In genomic region chr2:113848758-113849460, GRCh38 we compare ENCODE assay signal across 9 cellular contexts. TPM values are rescaled to one million over a fixed set of nuclear protein-coding genes. Genes with fewer than 3 reads are reported as not detected.
DNase-seq lines count a peak whose midpoint lies in the region; ATAC-seq and TF ChIP-seq lines count a peak whose summit lies in the region.
"Had no signal": no experiment of that assay in that cellular context is flagged by ENCODE, and none has a peak within 500 bp of the region (broad histone marks: within the 10 kb centered on the region; RNA-seq: fewer than 3 reads in every experiment).

No MANE protein-coding gene starts in this region.

- no peak overlapping the region for H3K27ac ChIP-seq in CD4-positive, alpha-beta T cell (ENCODE audit: low read depth, low read length)
- H3K27ac ChIP-seq: 22Rv1 had no signal

- no peaks in the 10 kb centered on the region for H3K27me3 Mint-ChIP-seq in activated T-cell treated with anti-CD3 and anti-CD28 coated beads, Interleukin-2, amount 50 U/mL, for 72 hours (ENCODE audit: low read depth)
- H3K27me3 Mint-ChIP-seq in CD4-positive, alpha-beta T cell: no peaks in the 10 kb centered on the region

- intact Hi-C loops in CD4-positive, alpha-beta T cell (cut with DNase I, micrococcal nuclease): no loop called here

- H3K27me3 ChIP-seq in CD4-positive, alpha-beta T cell (ENCODE audit: control insufficient read depth, insufficient read depth, low read length): no peaks in the 10 kb centered on the region

- H3K4me3 Mint-ChIP-seq in activated T-cell treated with anti-CD3 and anti-CD28 coated beads, Interleukin-2, amount 50 U/mL, for 72 hours: peak overlapping the region; percentile 33 to 46
- H3K4me3 Mint-ChIP-seq in CD4-positive, alpha-beta T cell: no peak overlapping the region

- POLR2A ChIA-PET in CD4-positive, alpha-beta T cell (lab: Charles Lee): no interaction called here

- no peaks in the 10 kb centered on the region for H3K9me3 ChIP-seq in CD4-positive, alpha-beta T cell (ENCODE audit: control insufficient read depth, low read length)

- H3K27ac Mint-ChIP-seq in activated T-cell treated with anti-CD3 and anti-CD28 coated beads, Interleukin-2, amount 50 U/mL, for 72 hours: peak overlapping the region; percentile 59
- no peak overlapping the region for H3K27ac Mint-ChIP-seq in CD4-positive, alpha-beta T cell

- peaks cover 11 to 20% of the 10 kb centered on the region in 2 donors for H3K36me3 Mint-ChIP-seq in activated T-cell treated with anti-CD3 and anti-CD28 coated beads, Interleukin-2, amount 50 U/mL, for 72 hours (ENCODE audit: insufficient read depth in 2 of 2)
- peaks cover 51% of the 10 kb centered on the region for H3K36me3 Mint-ChIP-seq in CD4-positive, alpha-beta T cell (ENCODE audit: low read depth)

- no peak for TF ChIP-seq CTCF in CD4-positive, alpha-beta T cell (IDR thresholded peaks at IDR 0.05)
- no peak for TF ChIP-seq CTCF in GM10266 (IDR thresholded peaks at IDR 0.05; ENCODE audit: control insufficient read depth, insufficient read depth, low read depth, missing control alignments)

- H3K4me1 Mint-ChIP-seq in activated T-cell treated with anti-CD3 and anti-CD28 coated beads, Interleukin-2, amount 50 U/mL, for 72 hours (ENCODE audit: low read depth): peaks cover 47% of the 10 kb centered on the region
- H3K4me1 Mint-ChIP-seq in CD4-positive, alpha-beta T cell (ENCODE audit: low read depth): no peaks in the 10 kb centered on the region

- DNase-seq in DMS53 (lab: John Stamatoyannopoulos, UW) (peak; percentile 49), DMS53 treated with DMSO at 0.1 percent for 48 hours (lab: John Stamatoyannopoulos, UW; ENCODE audit: unreplicated experiment) (no peak), GM10266 (ENCODE audit: extremely low spot score) (no peak)
- peak; percentile 58 to 72 for DNase-seq in activated T-cell treated with anti-CD3 and anti-CD28 coated beads, Interleukin-2, amount 50 U/mL, for 72 hours
- peak in 3 of 4 experiments; percentile 4 to 26 (median 11) for DNase-seq in stimulated activated CD4-positive, alpha-beta T cell treated with anti-CD3 and anti-CD28 coated beads, Interleukin-1b, Interleukin-23, amount 100 ng/mL, for 24 hours (ENCODE audit: low read depth in 4 of 4, low spot score in 1 of 4)
- DNase-seq in CD4-positive, alpha-beta T cell: no peak

- CTCF ChIA-PET in CD4-positive, alpha-beta T cell (lab: Charles Lee): no interaction called here

- peak; percentile 69 for ATAC-seq in HG02885 (IDR thresholded peaks at IDR 0.05; ENCODE audit: poor library complexity, unreplicated experiment)
- peak; percentile 97 to 98 for ATAC-seq in activated T-cell treated with anti-CD3 and anti-CD28 coated beads, Interleukin-2, amount 50 U/mL, for 72 hours (replicated peaks in 1 of 2)
- no peak for ATAC-seq in CD4-positive, alpha-beta T cell (ENCODE audit: poor library complexity)
- ATAC-seq in GM21515 (IDR thresholded peaks at IDR 0.05; ENCODE audit: unreplicated experiment): no peak

- peaks cover 3 to 4% of the 10 kb centered on the region in 2 donors for H3K9me3 Mint-ChIP-seq in activated T-cell treated with anti-CD3 and anti-CD28 coated beads, Interleukin-2, amount 50 U/mL, for 72 hours
- peaks cover 4% of the 10 kb centered on the region for H3K9me3 Mint-ChIP-seq in CD4-positive, alpha-beta T cell

RNA-seq across cellular contexts. Expression of gene ACTR3, which starts 41.0 kb away (rescaled TPM):
- total RNA-seq in activated T-cell treated with anti-CD3 and anti-CD28 coated beads, Interleukin-2, amount 50 U/mL, for 72 hours: 100 to 1,000 TPM; 490 to 497 TPM
- 100 to 1,000 TPM; 118 to 123 TPM for total RNA-seq in CD4-positive, alpha-beta T cell

Comparison
In these comparisons a context has a peak if more than half of its experiments do, and no peak if none do; other contexts are left out.
1. DNase-seq: peak in DMS53 (single experiment), activated T-cell treated with anti-CD3 and anti-CD28 coated beads, Interleukin-2, amount 50 U/mL, for 72 hours (2 of 2) and stimulated activated CD4-positive, alpha-beta T cell treated with anti-CD3 and anti-CD28 coated beads, Interleukin-1b, Interleukin-23, amount 100 ng/mL, for 24 hours (3 of 4); none in DMS53 treated with DMSO at 0.1 percent for 48 hours (single experiment), CD4-positive, alpha-beta T cell (0 of 10) and GM10266 (single experiment).
2. ATAC-seq: peak in HG02885 (single experiment) and activated T-cell treated with anti-CD3 and anti-CD28 coated beads, Interleukin-2, amount 50 U/mL, for 72 hours (2 of 2); none in CD4-positive, alpha-beta T cell (single experiment) and GM21515 (single experiment).